26 cellular contexts compared by ENCODE assay signal in the genomic region with DNA sequence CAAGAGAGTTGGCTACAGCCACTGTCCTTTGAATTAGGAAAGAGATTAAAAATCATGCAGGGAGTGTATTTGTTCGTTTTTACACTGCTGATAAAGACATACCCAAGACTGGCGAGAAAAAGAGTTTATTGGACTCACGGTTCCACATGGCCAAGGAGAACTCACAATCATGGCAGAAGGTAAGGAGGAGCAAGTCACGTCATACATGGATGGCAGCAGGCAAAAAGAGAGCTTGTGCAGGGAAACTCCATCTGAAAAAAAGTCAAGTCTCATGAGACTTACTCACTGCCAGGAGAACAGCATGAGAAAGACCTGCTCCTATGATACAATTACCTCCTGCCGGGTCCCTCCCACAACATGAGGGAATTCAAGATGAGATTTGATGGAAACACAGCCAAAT.
"Had no signal": no experiment of that assay in that cellular context is flagged by ENCODE, and none has a peak within 500 bp of the region (broad histone marks: within the 10 kb centered on the region; RNA-seq: fewer than 3 reads in every experiment).

No MANE protein-coding gene starts in this region.

- H2AFZ ChIP-seq: hepatocyte had no signal

- H3K36me3 ChIP-seq: colonic mucosa, esophagus muscularis mucosa, esophagus squamous epithelium, gastrocnemius medialis, gastroesophageal sphincter, heart left ventricle, heart right ventricle had no signal

- H3K4me1 ChIP-seq: colonic mucosa, esophagus muscularis mucosa, esophagus squamous epithelium, foreskin keratinocyte, gastrocnemius medialis, gastroesophageal sphincter, heart left ventricle, heart right ventricle had no signal

- H3K27ac ChIP-seq: colonic mucosa, coronary artery, dorsolateral prefrontal cortex, epithelial cell of prostate, esophagus muscularis mucosa, esophagus squamous epithelium, foreskin keratinocyte, gastrocnemius medialis, gastroesophageal sphincter, heart left ventricle, heart right ventricle, hepatocyte had no signal

- H3K4me3 ChIP-seq: colonic mucosa, coronary artery, dorsolateral prefrontal cortex, esophagus muscularis mucosa, esophagus squamous epithelium, gastrocnemius medialis, gastroesophageal sphincter, heart left ventricle, heart right ventricle, hepatocyte had no signal

- DNase-seq: colonic mucosa; cortex of kidney; dermis blood vessel endothelial cell; dorsolateral prefrontal cortex; effector CD4-positive, alpha-beta T cell; effector CD8-positive, alpha-beta T cell; effector memory CD4-positive, alpha-beta T cell; effector memory CD8-positive, alpha-beta T cell; endodermal cell; erythroblast; esophagus squamous epithelium; foreskin fibroblast; foreskin keratinocyte; foreskin melanocyte; gastrocnemius medialis; glutamatergic neuron; head of caudate nucleus; heart left ventricle; heart right ventricle had no signal

- H3K79me2 ChIP-seq: hepatocyte had no signal

- H3K9me3 ChIP-seq: colonic mucosa, esophagus muscularis mucosa, esophagus squamous epithelium, gastrocnemius medialis, gastroesophageal sphincter, heart left ventricle had no signal

- ATAC-seq: effector memory CD8-positive, alpha-beta T cell; esophagus mucosa; foreskin keratinocyte; gastrocnemius medialis; gastroesophageal sphincter; heart left ventricle; heart right ventricle had no signal

- H3K27me3 ChIP-seq: colonic mucosa, dorsolateral prefrontal cortex, esophagus muscularis mucosa, esophagus squamous epithelium, foreskin keratinocyte, gastrocnemius medialis, gastroesophageal sphincter, heart left ventricle, heart right ventricle, hepatocyte had no signal

- H3K4me2 ChIP-seq: hepatocyte had no signal

- FAIRE-seq: endothelial cell of umbilical vein had no signal
